Comparison of ENCODE assay signal across 21 cellular contexts in genomic region chr22:41664490-41664889, GRCh38. TPM values are rescaled to one million over a fixed set of nuclear protein-coding genes. Genes with fewer than 3 reads are reported as not detected.
DNase-seq lines count a peak whose midpoint lies in the region; ATAC-seq and TF ChIP-seq lines count a peak whose summit lies in the region.
"Had no signal": no experiment of that assay in that cellular context is flagged by ENCODE, and none has a peak within 500 bp of the region (broad histone marks: within the 10 kb centered on the region; RNA-seq: fewer than 3 reads in every experiment).

No MANE protein-coding gene starts in this region.

- no peaks in the 10 kb centered on the region for H3K9me3 Mint-ChIP-seq in activated CD8-positive, alpha-beta T cell treated with anti-CD3 and anti-CD28 coated beads for 36 hours
- H3K9me3 Mint-ChIP-seq in memory B cell: no peaks in the 10 kb centered on the region

- H3K27ac ChIP-seq in 22Rv1 (peak overlapping the region; percentile 99), mammary epithelial cell (ENCODE audit: insufficient read depth, low read depth, low read length) (no peak overlapping the region), psoas muscle (no peak overlapping the region)
- H3K27ac ChIP-seq: esophagus muscularis mucosa, left ventricle myocardium inferior, pancreas had no signal

- H3K4me3 ChIP-seq in mammary epithelial cell (replicated peaks in 1 of 3; ENCODE audit: insufficient read depth in 1 of 3, low read depth in 2 of 3, low read length in 3 of 3) (no peak overlapping the region), psoas muscle (no peak overlapping the region)
- H3K4me3 ChIP-seq: esophagus muscularis mucosa, left ventricle myocardium inferior, pancreas had no signal

- CTCF ChIA-PET in activated CD8-positive, alpha-beta T cell treated with anti-CD3 and anti-CD28 coated beads for 36 hours (lab: Charles Lee): interaction anchor here (1.0 to 5.5 kb wide), 4 partner anchors 9 to 82 kb away, joined by 3 to 66 read pairs (median 6); no protein-coding TSS in a partner anchor
- CTCF ChIA-PET in mammary epithelial cell (lab: Charles Lee; ENCODE audit: low non-redundant PET): no interaction called here

- H3K9me3 ChIP-seq in mammary epithelial cell (replicated peaks; ENCODE audit: insufficient read depth, low read length) (no peaks in the 10 kb centered on the region), psoas muscle (no peaks in the 10 kb centered on the region)
- H3K9me3 ChIP-seq: esophagus muscularis mucosa, left ventricle myocardium inferior, pancreas, SK-N-SH had no signal

- peaks cover 9% of the 10 kb centered on the region for H3K79me2 ChIP-seq in mammary epithelial cell (ENCODE audit: insufficient read depth, low read length)

- peaks cover 50% of the 10 kb centered on the region for H3K36me3 Mint-ChIP-seq in activated CD8-positive, alpha-beta T cell treated with anti-CD3 and anti-CD28 coated beads for 36 hours (ENCODE audit: low read depth)
- H3K36me3 Mint-ChIP-seq in memory B cell: peaks cover 16% of the 10 kb centered on the region

- peak overlapping the region; percentile 47 for H3K27ac Mint-ChIP-seq in activated CD8-positive, alpha-beta T cell treated with anti-CD3 and anti-CD28 coated beads for 36 hours
- peak overlapping the region; percentile 72 for H3K27ac Mint-ChIP-seq in memory B cell

- H3K36me3 ChIP-seq in mammary epithelial cell (ENCODE audit: insufficient read depth, low read length): peaks cover 34% of the 10 kb centered on the region
- peaks cover 18 to 60% of the 10 kb centered on the region in 2 donors for H3K36me3 ChIP-seq in psoas muscle (ENCODE audit: insufficient read depth in 1 of 2, low read depth in 1 of 2)

- POLR2A ChIA-PET in activated CD8-positive, alpha-beta T cell treated with anti-CD3 and anti-CD28 coated beads for 36 hours (lab: Charles Lee): interaction anchor here (0.9 to 1.6 kb wide), 6 partner anchors 9 to 44 kb away, joined by 3 to 6 read pairs (median 4); partner anchors contain the start of genes DESI1, SNU13 and XRCC6

- no peak overlapping the region for H3K9ac ChIP-seq in mammary epithelial cell (ENCODE audit: insufficient read depth, low read length)
- H3K9ac ChIP-seq: SK-N-SH had no signal

- H3K27me3 Mint-ChIP-seq in activated CD8-positive, alpha-beta T cell treated with anti-CD3 and anti-CD28 coated beads for 36 hours: no peaks in the 10 kb centered on the region
- no peaks in the 10 kb centered on the region for H3K27me3 Mint-ChIP-seq in memory B cell

- H3K4me3 Mint-ChIP-seq in activated CD8-positive, alpha-beta T cell treated with anti-CD3 and anti-CD28 coated beads for 36 hours: no peak overlapping the region
- H3K4me3 Mint-ChIP-seq in memory B cell: no peak overlapping the region

- no peaks in the 10 kb centered on the region for H3K27me3 ChIP-seq in mammary epithelial cell (ENCODE audit: insufficient read depth, low read length)
- H3K27me3 ChIP-seq in psoas muscle (ENCODE audit: insufficient read depth in 3 of 3, low read length in 2 of 3): no peaks in the 10 kb centered on the region
- H3K27me3 ChIP-seq: esophagus muscularis mucosa, pancreas had no signal

- intact Hi-C loops in activated CD8-positive, alpha-beta T cell treated with anti-CD3 and anti-CD28 coated beads for 36 hours (cut with micrococcal nuclease): no loop called here
- intact Hi-C loops in mammary epithelial cell (cut with micrococcal nuclease): no loop called here
- intact Hi-C loops in psoas muscle (cut with DNase I): no loop called here

- BruUV-seq in mammary epithelial cell (replicated peaks; lab: Mats Ljungman, UMichigan): no TSS peak

- H3K4me1 Mint-ChIP-seq in activated CD8-positive, alpha-beta T cell treated with anti-CD3 and anti-CD28 coated beads for 36 hours (ENCODE audit: low read depth): peaks cover 11% of the 10 kb centered on the region
- peaks cover 2% of the 10 kb centered on the region for H3K4me1 Mint-ChIP-seq in memory B cell

- peaks cover 16% of the 10 kb centered on the region for H3K4me1 ChIP-seq in mammary epithelial cell (ENCODE audit: insufficient read depth, low read length)
- peaks cover 15% of the 10 kb centered on the region for H3K4me1 ChIP-seq in psoas muscle
- H3K4me1 ChIP-seq: pancreas had no signal

- H4K20me1 ChIP-seq in mammary epithelial cell (ENCODE audit: insufficient read depth, low read length): no peaks in the 10 kb centered on the region

- no peak for ATAC-seq in activated CD8-positive, alpha-beta T cell treated with anti-CD3 and anti-CD28 coated beads for 36 hours
- ATAC-seq in memory B cell (ENCODE audit: low read depth): no peak
- ATAC-seq in GM19328 (IDR thresholded peaks at IDR 0.05; ENCODE audit: unreplicated experiment): no peak
- ATAC-seq in psoas muscle: no peak
- ATAC-seq: Panc1, pancreas had no signal

- H3K4me2 ChIP-seq in mammary epithelial cell (ENCODE audit: insufficient read depth, low read depth, low read length): no peak overlapping the region
- H3K4me2 ChIP-seq: SK-N-SH had no signal

- no peak overlapping the region for H2AFZ ChIP-seq in mammary epithelial cell (ENCODE audit: low read depth, low read length)

- TF ChIP-seq CTCF in 22Rv1 (IDR thresholded peaks at IDR 0.05) (no peak), mammary epithelial cell (conservative IDR thresholded peaks at IDR 0.05 in 1 of 2, IDR thresholded peaks at IDR 0.05 in 1 of 2; ENCODE audit: extremely low read depth in 1 of 2, insufficient read depth in 1 of 2, low read depth in 1 of 2, low read length in 2 of 2) (no peak), psoas muscle (IDR thresholded peaks at IDR 0.05) (no peak)
- no peak for TF ChIP-seq CTCF in activated CD8-positive, alpha-beta T cell treated with anti-CD3 and anti-CD28 coated beads for 36 hours (IDR thresholded peaks at IDR 0.05)

- peak; percentile 70 for DNase-seq in ELR (ENCODE audit: low read depth)
- no peak for DNase-seq in activated CD8-positive, alpha-beta T cell treated with anti-CD3 and anti-CD28 coated beads for 36 hours
- no peak for DNase-seq in memory B cell (ENCODE audit: low spot score in 2 of 2)
- no peak for DNase-seq in mammary epithelial cell
- no peak for DNase-seq in psoas muscle
- no peak for DNase-seq in NCI-H2081 (lab: John Stamatoyannopoulos, UW)
- DNase-seq: activated CD4-positive, alpha-beta T cell treated with anti-CD3 and anti-CD28 coated beads for 1 hour; activated CD8-positive, alpha-beta memory T cell treated with anti-CD3 and anti-CD28 coated beads, Interleukin-2, amount 50 U/mL, for 48 hours; Kasumi-1; left ventricle myocardium inferior; NCI-H1105 treated with DMSO at 0.1 percent for 48 hours; NCI-H2171 treated with DMSO at 0.1 percent for 48 hours; NCI-H774; SK-N-SH; stimulated activated CD4-positive, alpha-beta T cell treated with anti-CD3 and anti-CD28 coated beads, Interleukin-1b, Interleukin-23, amount 100 ng/mL, for 48 hours; T1000 had no signal

- in situ Hi-C loops in mammary epithelial cell (cut with MboI; ENCODE audit: low sequenced_read_pairs in 2 of 2): no loop called here

- dilution Hi-C loops in mammary epithelial cell (cut with HindIII; ENCODE audit: low sequenced_read_pairs): loop anchor here (5.0 kb wide), 2 partner anchors 57 to 92 kb away; no protein-coding TSS in a partner anchor

RNA-seq across cellular contexts. Expression of gene SNU13, which starts 24.2 kb away (rescaled TPM):
- 100 to 1,000 TPM; 275 to 299 TPM for total RNA-seq in activated CD8-positive, alpha-beta T cell treated with anti-CD3 and anti-CD28 coated beads for 36 hours
- total RNA-seq in mammary epithelial cell (100 to 1,000 TPM in 1 of 2 donors, 10 to 100 TPM in 1; 73.0 to 187 TPM), psoas muscle (100 to 1,000 TPM; 165 to 238 (median 183) TPM)
- polyA plus RNA-seq in mammary epithelial cell (265 TPM), psoas muscle (100 to 1,000 TPM; 215 to 466 (median 229) TPM)
- 125 TPM for polyA minus RNA-seq in mammary epithelial cell

RNA-seq across cellular contexts. Expression of gene MEI1, which starts 34.8 kb away (rescaled TPM):
- total RNA-seq in activated CD8-positive, alpha-beta T cell treated with anti-CD3 and anti-CD28 coated beads for 36 hours: 10 to 100 TPM; 27.7 to 28.4 TPM
- total RNA-seq in mammary epithelial cell (under 1 TPM in 1 of 2 donors, not detected in 1; 0.33 TPM), psoas muscle (under 1 TPM in 3 of 4 donors, not detected in 1; 0.23 to 0.47 (median 0.30) TPM)
- polyA plus RNA-seq in mammary epithelial cell (0.07 TPM), psoas muscle (under 1 TPM in 2 of 3 donors, not detected in 1; 0.01 to 0.10 TPM)
- not detected for polyA minus RNA-seq in mammary epithelial cell
- polyA plus RNA-seq: SK-N-SH had no signal

RNA-seq across cellular contexts. Expression of gene XRCC6, which starts 43.4 kb away (rescaled TPM):
- 100 to 1,000 TPM; 424 to 425 TPM for total RNA-seq in activated CD8-positive, alpha-beta T cell treated with anti-CD3 and anti-CD28 coated beads for 36 hours
- total RNA-seq in mammary epithelial cell (100 to 1,000 TPM; 223 to 263 TPM), psoas muscle (100 to 1,000 TPM; 185 to 252 (median 217) TPM)
- polyA plus RNA-seq in mammary epithelial cell (191 TPM), psoas muscle (100 to 1,000 TPM; 156 to 291 (median 259) TPM)
- polyA minus RNA-seq in mammary epithelial cell: 333 TPM

RNA-seq across cellular contexts. Expression of gene DESI1, which starts 43.6 kb away (rescaled TPM):
- total RNA-seq in activated CD8-positive, alpha-beta T cell treated with anti-CD3 and anti-CD28 coated beads for 36 hours: 10 to 100 TPM; 48.0 to 55.1 TPM
- total RNA-seq in mammary epithelial cell (10 to 100 TPM; 40.2 to 66.8 TPM), psoas muscle (10 to 100 TPM; 17.5 to 27.6 (median 23.2) TPM)
- polyA plus RNA-seq in mammary epithelial cell (38.1 TPM), psoas muscle (10 to 100 TPM; 14.7 to 23.3 (median 18.9) TPM)
- 50.3 TPM for polyA minus RNA-seq in mammary epithelial cell

Comparison
In these comparisons a context has a peak if more than half of its experiments do, and no peak if none do; other contexts are left out.
1. RNA of gene MEI1, which starts 34.8 kb away (total RNA-seq): 27.7 to 28.4 TPM in activated CD8-positive, alpha-beta T cell treated with anti-CD3 and anti-CD28 coated beads for 36 hours; 0.33 TPM in mammary epithelial cell and 0.23 to 0.47 TPM in psoas muscle; every median in the first group is over 10 times any median in the second.